Comparison of ENCODE assay signal across 10 cellular contexts in the genomic region with DNA sequence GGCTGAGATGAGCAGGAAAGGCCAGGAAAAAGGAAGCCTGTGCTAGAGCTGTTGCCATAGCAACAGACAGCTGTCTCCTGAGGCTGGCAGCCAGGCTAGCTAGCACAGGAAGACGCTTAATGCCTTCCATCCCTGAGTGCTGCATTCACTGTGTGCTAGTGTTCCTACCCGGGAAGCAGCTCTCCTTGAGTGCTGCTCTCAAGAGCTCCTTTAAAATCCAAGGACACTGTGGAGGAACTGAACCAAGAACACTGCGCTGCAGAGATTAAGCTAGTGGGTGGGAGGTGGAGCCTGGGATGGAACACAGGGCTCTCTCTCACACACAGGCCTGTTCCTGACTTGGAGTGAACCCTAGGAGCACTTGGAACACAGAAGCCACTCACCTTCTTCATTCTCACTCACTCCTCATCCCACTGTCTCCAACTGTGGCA. TPM values are rescaled to one million over a fixed set of nuclear protein-coding genes. Genes with fewer than 3 reads are reported as not detected.
DNase-seq lines count a peak whose midpoint lies in the region; ATAC-seq and TF ChIP-seq lines count a peak whose summit lies in the region.
"Had no signal": no experiment of that assay in that cellular context is flagged by ENCODE, and none has a peak within 500 bp of the region (broad histone marks: within the 10 kb centered on the region; RNA-seq: fewer than 3 reads in every experiment).

No MANE protein-coding gene starts in this region.

- no peak for TF ChIP-seq POLR2A in right lobe of liver (IDR thresholded peaks at IDR 0.05)

- H3K36me3 ChIP-seq in right lobe of liver: no peaks in the 10 kb centered on the region
- H3K36me3 ChIP-seq in Caco-2 (ENCODE audit: control insufficient read depth, insufficient read depth, low read length): no peaks in the 10 kb centered on the region

- intact Hi-C loops in right lobe of liver (cut with DNase I): no loop called here
- intact Hi-C loops in Caco-2 (cut with micrococcal nuclease; ENCODE audit: unreplicated experiment): no loop called here

- no peaks in the 10 kb centered on the region for H3K4me1 Mint-ChIP-seq in Caco-2 (ENCODE audit: low read depth, unreplicated experiment)

- H3K9me3 ChIP-seq in right lobe of liver: no peaks in the 10 kb centered on the region
- H3K9me3 ChIP-seq in Caco-2: no peaks in the 10 kb centered on the region

- H3K27me3 Mint-ChIP-seq in Caco-2 (ENCODE audit: insufficient read depth, unreplicated experiment): peaks cover 3% of the 10 kb centered on the region

- CTCF ChIA-PET in Caco-2 (lab: Charles Lee): no interaction called here

- H3K9me3 Mint-ChIP-seq in Caco-2 (ENCODE audit: unreplicated experiment): no peaks in the 10 kb centered on the region

- H3K36me3 Mint-ChIP-seq in Caco-2 (ENCODE audit: insufficient read depth, unreplicated experiment): no peaks in the 10 kb centered on the region

- POLR2A ChIA-PET in Caco-2 (lab: Charles Lee): no interaction called here

- no TSS peak for BruUV-seq in Caco-2 (replicated peaks; lab: Mats Ljungman, UMichigan)

- no peak overlapping the region for H3K4me3 Mint-ChIP-seq in Caco-2 (ENCODE audit: unreplicated experiment)

- ATAC-seq in right lobe of liver: peak; percentile 80 to 89 (median 86)
- ATAC-seq: Panc1 had no signal

- peak; percentile 68 for DNase-seq in GM04504 (ENCODE audit: low read depth)
- peak; percentile 25 to 77 for DNase-seq in NCI-H446 (lab: John Stamatoyannopoulos, UW)
- peak; percentile 40 for DNase-seq in central memory CD4-positive, alpha-beta T cell
- DNase-seq in right lobe of liver: peak in 2 of 3 donors; percentile 27 to 46
- DNase-seq in Caco-2: no peak
- no peak for DNase-seq in SKM-1 (lab: John Stamatoyannopoulos, UW; ENCODE audit: unreplicated experiment)
- no peak for DNase-seq in mucosa of gallbladder (ENCODE audit: low spot score)
- DNase-seq in HuH-7 (ENCODE audit: low spot score): no peak

- H3K4me3 ChIP-seq in right lobe of liver (no peak overlapping the region), Caco-2 (ENCODE audit: low read depth, low read length) (no peak overlapping the region)
- H3K4me3 ChIP-seq: skin epidermis had no signal

- TF ChIP-seq CTCF in right lobe of liver (IDR thresholded peaks at IDR 0.05) (no peak), Caco-2 (IDR thresholded peaks at IDR 0.05; ENCODE audit: insufficient read depth in 1 of 2, low read depth in 1 of 2, low read length in 1 of 2, severe bottlenecking in 1 of 2, unreplicated experiment in 1 of 2) (no peak)

- H3K27ac ChIP-seq in right lobe of liver: no peak overlapping the region

- H3K27ac Mint-ChIP-seq in Caco-2 (ENCODE audit: unreplicated experiment): no peak overlapping the region

- H3K27me3 ChIP-seq in right lobe of liver (no peaks in the 10 kb centered on the region), Caco-2 (replicated peaks; ENCODE audit: control insufficient read depth, insufficient read depth, low read length) (no peaks in the 10 kb centered on the region)

- 83% methylated on average over 1 of the region's 3 CpGs for WGBS in right lobe of liver (ENCODE audit: insufficient coverage, low coverage, low lambda C conversion rate, missing lambda C conversion rate)

- no peaks in the 10 kb centered on the region for H3K4me1 ChIP-seq in right lobe of liver
- H3K4me1 ChIP-seq in Caco-2: no peaks in the 10 kb centered on the region

RNA-seq across cellular contexts. Expression of gene IL7R, which starts 53.5 kb away (rescaled TPM):
- total RNA-seq in right lobe of liver: 1 to 10 TPM in 5 of 6 experiments, under 1 TPM in 1; 0.75 to 7.4 (median 2.2) TPM
- total RNA-seq in Caco-2 (2022): not detected in 2 replicates
- 34.0 TPM for total RNA-seq in mucosa of gallbladder

Comparison
In these comparisons a context has a peak if more than half of its experiments do, and no peak if none do; other contexts are left out.
1. DNase-seq: peak in GM04504 (single experiment), NCI-H446 (2 of 2), central memory CD4-positive, alpha-beta T cell (single experiment) and right lobe of liver (2 of 3); none in Caco-2 (0 of 2), SKM-1 (single experiment), mucosa of gallbladder (single experiment) and HuH-7 (single experiment).